Comparison of ENCODE assay signal across 28 cellular contexts in the genomic region with DNA sequence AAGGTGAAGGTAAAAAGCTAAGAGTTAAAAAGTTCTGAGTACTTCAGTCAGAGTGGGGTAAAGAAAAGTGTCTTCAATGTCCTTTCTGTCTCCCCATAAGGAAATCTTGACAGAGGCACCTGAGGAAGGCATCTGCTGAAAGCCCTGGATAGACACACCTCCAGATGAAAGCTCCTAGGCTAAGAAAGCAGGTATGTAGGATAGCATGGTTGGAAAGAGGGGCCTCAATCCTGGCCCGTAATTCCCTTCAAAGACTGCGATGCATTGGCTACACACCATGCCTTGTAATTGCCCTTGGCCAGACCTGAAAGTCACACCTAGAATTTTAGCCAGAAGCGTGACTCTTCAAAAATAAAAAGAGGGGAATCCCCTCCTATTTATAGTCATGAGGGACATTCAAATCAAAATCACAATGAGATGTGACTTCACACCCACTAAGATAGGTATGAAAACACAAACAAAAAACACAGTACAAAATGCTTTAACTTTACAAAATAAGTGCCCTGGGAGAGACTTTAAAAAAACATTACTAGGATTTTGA.
"Had no signal": no experiment of that assay in that cellular context is flagged by ENCODE, and none has a peak within 500 bp of the region (broad histone marks: within the 10 kb centered on the region; RNA-seq: fewer than 3 reads in every experiment).

No MANE protein-coding gene starts in this region.

- H3K36me3 ChIP-seq: colonic mucosa, esophagus squamous epithelium, ovary, sigmoid colon, stomach, thyroid gland, vagina had no signal

- H3K4me3 ChIP-seq: colonic mucosa, esophagus squamous epithelium, lung, ovary, psoas muscle, sigmoid colon, stomach, thyroid gland, vagina had no signal

- ATAC-seq: left lobe of liver; naive thymus-derived CD4-positive, alpha-beta T cell; psoas muscle; right cardiac atrium; stimulated activated effector memory CD8-positive, alpha-beta T cell treated with anti-CD3 and anti-CD28 coated beads, Interleukin-12 subunit alpha, Interleukin-12 subunit beta, amount 100 ng/mL, for 72 hours had no signal

- H3K27ac Mint-ChIP-seq: dendritic cell treated with granulocyte-macrophage colony-stimulating factor and Interleukin-4, amounts not matched to agents 40 ng/mL and 50 ng/mL, for 4 days; mesothelial cell of epicardium; nephron; stimulated activated effector memory CD8-positive, alpha-beta T cell treated with anti-CD3 and anti-CD28 coated beads, Interleukin-12 subunit alpha, Interleukin-12 subunit beta, amount 100 ng/mL, for 72 hours had no signal

- DNase-seq: colonic mucosa; effector CD8-positive, alpha-beta T cell; erythroblast; esophagus squamous epithelium; foreskin melanocyte; glutamatergic neuron; hypothalamus; mesenchymal stem cell; naive thymus-derived CD4-positive, alpha-beta T cell; nucleus accumbens; ovary; posterior cingulate gyrus; psoas muscle; right cardiac atrium; sigmoid colon; stimulated activated CD4-positive, alpha-beta T cell treated with anti-CD3 and anti-CD28 coated beads, Interleukin-2, amount 100 ng/mL, for 24 hours; stimulated activated CD4-positive, alpha-beta T cell treated with anti-CD3 and anti-CD28 coated beads, Interleukin-4, amount 100 ng/mL, for 24 hours; stimulated activated naive CD4-positive, alpha-beta T cell treated with Interleukin-2 at 50 U/mL for 16 hours; stomach; thyroid gland; trophoblast cell had no signal

- H3K4me1 ChIP-seq: colonic mucosa, esophagus squamous epithelium, psoas muscle, sigmoid colon, stomach, thyroid gland, vagina had no signal

- H3K4me1 Mint-ChIP-seq: mesothelial cell of epicardium; naive thymus-derived CD4-positive, alpha-beta T cell; nephron; stimulated activated effector memory CD8-positive, alpha-beta T cell treated with anti-CD3 and anti-CD28 coated beads, Interleukin-12 subunit alpha, Interleukin-12 subunit beta, amount 100 ng/mL, for 72 hours had no signal

- H3K27ac ChIP-seq: colonic mucosa, esophagus squamous epithelium, ovary, psoas muscle, sigmoid colon, stomach, thyroid gland, vagina had no signal

- H3K4me3 Mint-ChIP-seq: dendritic cell treated with granulocyte-macrophage colony-stimulating factor and Interleukin-4, amounts not matched to agents 40 ng/mL and 50 ng/mL, for 4 days; mesothelial cell of epicardium; naive thymus-derived CD4-positive, alpha-beta T cell; nephron; stimulated activated effector memory CD8-positive, alpha-beta T cell treated with anti-CD3 and anti-CD28 coated beads, Interleukin-12 subunit alpha, Interleukin-12 subunit beta, amount 100 ng/mL, for 72 hours had no signal

- H3K36me3 Mint-ChIP-seq: mesothelial cell of epicardium; naive thymus-derived CD4-positive, alpha-beta T cell; stimulated activated effector memory CD8-positive, alpha-beta T cell treated with anti-CD3 and anti-CD28 coated beads, Interleukin-12 subunit alpha, Interleukin-12 subunit beta, amount 100 ng/mL, for 72 hours had no signal

- H3K9me3 ChIP-seq: colonic mucosa, esophagus squamous epithelium, ovary, psoas muscle, sigmoid colon, stomach, thyroid gland, vagina had no signal

- H3K9me3 Mint-ChIP-seq: dendritic cell treated with granulocyte-macrophage colony-stimulating factor and Interleukin-4, amounts not matched to agents 40 ng/mL and 50 ng/mL, for 4 days; mesothelial cell of epicardium; nephron had no signal

- H3K27me3 ChIP-seq: colonic mucosa, esophagus squamous epithelium, ovary, sigmoid colon, stomach, thyroid gland, vagina had no signal

- H3K27me3 Mint-ChIP-seq: dendritic cell treated with granulocyte-macrophage colony-stimulating factor and Interleukin-4, amounts not matched to agents 40 ng/mL and 50 ng/mL, for 4 days; naive thymus-derived CD4-positive, alpha-beta T cell had no signal
